Comparison of ENCODE assay signal across 10 cellular contexts in the genomic region with DNA sequence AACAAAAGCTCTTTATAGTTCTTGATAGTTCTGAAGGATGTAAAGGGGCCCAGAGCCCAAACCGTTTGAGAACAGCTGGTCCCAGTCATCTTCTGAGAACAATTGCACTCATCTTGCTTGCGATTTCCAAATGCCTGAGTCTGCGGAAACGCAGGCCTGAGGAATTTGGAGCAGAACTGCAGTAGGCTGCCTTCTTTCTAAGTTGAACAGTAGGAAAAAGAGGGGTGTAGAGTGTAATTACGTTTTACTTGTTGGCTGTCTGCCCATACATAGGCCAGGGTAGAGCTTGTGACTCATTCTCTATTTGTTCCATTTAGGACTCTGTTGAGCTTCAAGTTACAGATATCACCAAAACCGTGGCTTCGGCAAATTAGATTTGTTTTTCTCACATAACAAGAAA. TPM values are rescaled to one million over a fixed set of nuclear protein-coding genes. Genes with fewer than 3 reads are reported as not detected.
DNase-seq lines count a peak whose midpoint lies in the region; ATAC-seq lines count a peak whose summit lies in the region.
"Had no signal": no experiment of that assay in that cellular context is flagged by ENCODE, and none has a peak within 500 bp of the region (broad histone marks: within the 10 kb centered on the region; RNA-seq: fewer than 3 reads in every experiment).

No MANE protein-coding gene starts in this region.

- ATAC-seq in GM19467 (IDR thresholded peaks at IDR 0.05; ENCODE audit: unreplicated experiment), result no peak
- ATAC-seq: T-cell had no signal

- DNase-seq in AG08396 (ENCODE audit: low spot score) (peak; percentile 46), LoVo (ENCODE audit: low spot score) (peak; percentile 64), epidermal melanocyte (ENCODE audit: insufficient read length, low spot score) (peak; percentile 41), myocyte (ENCODE audit: low read depth) (peak; percentile 80), OCI-M2 (lab: John Stamatoyannopoulos, UW; ENCODE audit: unreplicated experiment) (no peak), NCI-H187 (lab: John Stamatoyannopoulos, UW) (no peak)
- no peak for DNase-seq in activated naive CD4-positive, alpha-beta T cell treated with Interleukin-2 at 50 U/mL for 16 hours
- DNase-seq: Caco-2, T-cell had no signal

RNA-seq across cellular contexts. Expression of gene KIF16B, which starts 42.0 kb away (rescaled TPM):
- 16.0 and 21.2 TPM in 2 replicates for total RNA-seq in myocyte
- 7.1 TPM for polyA plus RNA-seq in myocyte (2012)

Comparison
In these comparisons a context has a peak if more than half of its experiments do, and no peak if none do; other contexts are left out.
1. DNase-seq: peak in AG08396 (single experiment), LoVo (single experiment), epidermal melanocyte (single experiment) and myocyte (single experiment); none in OCI-M2 (single experiment), NCI-H187 (0 of 2) and activated naive CD4-positive, alpha-beta T cell treated with Interleukin-2 at 50 U/mL for 16 hours (single experiment).